ENCODE assay signal across 1 cellular context in genomic region chr11:75351541-75352416, GRCh38.
TF ChIP-seq lines count a peak whose summit lies in the region.

ARRB1 (minus strand) TSS chr11:75351661; CDS start chr11:75351607, 54 bp downstream.

TF ChIP-seq in K562, 482 proteins besides CTCF, POLR2A, EP300 and RAD21 (continued from another document and continues in another):
- TF ChIP-seq ZNF398 (CRISPR knock-in tag; IDR thresholded peaks at IDR 0.05) (no peak), SOX6 (IDR thresholded peaks at IDR 0.05) (no peak), ARID3B (CRISPR knock-in tag; IDR thresholded peaks at IDR 0.05; ENCODE audit: borderline replicate concordance) (no peak), NR2C2 (CRISPR knock-in tag; IDR thresholded peaks at IDR 0.05) (no peak), NR2C2 (tag; IDR thresholded peaks at IDR 0.05) (peak; percentile 11), MEF2D (tag; conservative IDR thresholded peaks at IDR 0.05; ENCODE audit: low read depth) (no peak), PHF8 (IDR thresholded peaks at IDR 0.05; ENCODE audit: borderline replicate concordance, low read length) (peak; percentile 83; the same call in 1 of the 2 replicates), ELF4 (CRISPR knock-in tag; IDR thresholded peaks at IDR 0.05) (peak; percentile 91), BRD4 (IDR thresholded peaks at IDR 0.05) (0 out of 2 replicates have a peak, but pooled peaks have one; percentile 44), TAF7 (tag; IDR thresholded peaks at IDR 0.05) (peak; percentile 51; the same call in 1 of the 2 replicates), GTF2E2 (tag; IDR thresholded peaks at IDR 0.05) (no peak), BMI1 (IDR thresholded peaks at IDR 0.05; ENCODE audit: low read length) (no peak), ESRRB (CRISPR knock-in tag; IDR thresholded peaks at IDR 0.05; ENCODE audit: borderline replicate concordance) (no peak), MTA1 (IDR thresholded peaks at IDR 0.05; ENCODE audit: borderline replicate concordance) (peak; percentile 64; the same call in 1 of the 2 replicates), HINFP (tag; conservative IDR thresholded peaks at IDR 0.05; ENCODE audit: low read depth) (no peak), PTRF (tag; IDR thresholded peaks at IDR 0.05) (no peak), ZFP30 (CRISPR knock-in tag; IDR thresholded peaks at IDR 0.05; ENCODE audit: borderline replicate concordance) (no peak), ZNF263 (CRISPR knock-in tag; IDR thresholded peaks at IDR 0.05; ENCODE audit: borderline replicate concordance) (0 out of 2 replicates have a peak, but pooled peaks have one; percentile 30), ZNF239 (CRISPR knock-in tag; IDR thresholded peaks at IDR 0.05) (no peak), PPARD (CRISPR knock-in tag; IDR thresholded peaks at IDR 0.05) (no peak), TRIM24 (IDR thresholded peaks at IDR 0.05) (peak in 1 of 2 experiments; percentile 20; a peak in 1 of 4 replicates), SIX5 (IDR thresholded peaks at IDR 0.05; ENCODE audit: borderline replicate concordance in 1 of 2, insufficient read depth in 1 of 2, low read depth in 1 of 2, low read length in 2 of 2) (no peak), ATF4 (CRISPR knock-in tag; IDR thresholded peaks at IDR 0.05) (0 out of 2 replicates have a peak, but pooled peaks have one; percentile 17), CEBPG (CRISPR knock-in tag; IDR thresholded peaks at IDR 0.05) (no peak), CEBPG (tag; conservative IDR thresholded peaks at IDR 0.05 in 1 of 2, IDR thresholded peaks at IDR 0.05 in 1 of 2) (no peak), TARDBP (IDR thresholded peaks at IDR 0.05) (peak; percentile 67; the same call in 1 of the 2 replicates), FOXO4 (CRISPR knock-in tag; IDR thresholded peaks at IDR 0.05) (no peak), CBX2 (IDR thresholded peaks at IDR 0.05; ENCODE audit: insufficient read depth, low read length, poor library complexity, severe bottlenecking) (no peak), SMARCB1 (IDR thresholded peaks at IDR 0.05; ENCODE audit: insufficient read length, low read depth) (no peak), SRSF9 (IDR thresholded peaks at IDR 0.05; ENCODE audit: borderline replicate concordance, low read depth, low read length) (no peak), GABPB2 (CRISPR knock-in tag; conservative IDR thresholded peaks at IDR 0.05) (no peak), GTF2F1 (IDR thresholded peaks at IDR 0.05; ENCODE audit: low read depth, low read length) (no peak), SMAD4 (CRISPR knock-in tag; conservative IDR thresholded peaks at IDR 0.05) (peak; percentile 65), C11orf30 (IDR thresholded peaks at IDR 0.05; ENCODE audit: low read depth) (no peak), PURB (CRISPR knock-in tag; IDR thresholded peaks at IDR 0.05; ENCODE audit: low read depth) (no peak), UBTF (IDR thresholded peaks at IDR 0.05; ENCODE audit: borderline replicate concordance in 1 of 2, low read depth in 2 of 2, low read length in 2 of 2) (peak; percentile 55 to 74; a peak in 2 of 4 replicates), ZNF316 (IDR thresholded peaks at IDR 0.05) (no peak), ZNF354B (CRISPR knock-in tag; IDR thresholded peaks at IDR 0.05) (no peak), CHD1 (IDR thresholded peaks at IDR 0.05; ENCODE audit: low read length) (no peak), FOXK2 (conservative IDR thresholded peaks at IDR 0.05 in 1 of 2, IDR thresholded peaks at IDR 0.05 in 1 of 2; ENCODE audit: low read depth in 2 of 2) (peak in 1 of 2 experiments; percentile 21; a peak in 1 of 4 replicates), ZNF586 (CRISPR knock-in tag; conservative IDR thresholded peaks at IDR 0.05) (no peak), SMARCC2 (IDR thresholded peaks at IDR 0.05; ENCODE audit: low read depth) (no peak), BCLAF1 (IDR thresholded peaks at IDR 0.05; ENCODE audit: borderline replicate concordance in 1 of 2, control insufficient read depth in 1 of 2, low read depth in 2 of 2, low read length in 1 of 2) (0 out of 4 replicates have a peak, but pooled peaks of 1 of the 2 experiments have one; percentile 69), IFI16 (CRISPR knock-in tag; IDR thresholded peaks at IDR 0.05) (no peak), MBD2 (IDR thresholded peaks at IDR 0.05; ENCODE audit: borderline replicate concordance, low read depth) (peak; percentile 33; the same call in 1 of the 2 replicates), MCM2 (IDR thresholded peaks at IDR 0.05; ENCODE audit: low read depth) (no peak), MAX (CRISPR knock-in tag; IDR thresholded peaks at IDR 0.05) (peak; percentile 82), SAFB (IDR thresholded peaks at IDR 0.05; ENCODE audit: borderline replicate concordance, low read depth, low read length) (peak; percentile 93), TAF9B (IDR thresholded peaks at IDR 0.05; ENCODE audit: partially characterized antibody) (no peak), FUS (optimal IDR thresholded peaks at IDR 0.05; ENCODE audit: low read depth, low read length) (no peak), ARHGAP35 (IDR thresholded peaks at IDR 0.05; ENCODE audit: partially characterized antibody) (peak; percentile 47), HSF4 (CRISPR knock-in tag; IDR thresholded peaks at IDR 0.05; ENCODE audit: borderline replicate concordance) (no peak), ZHX1 (conservative IDR thresholded peaks at IDR 0.05; ENCODE audit: low read length) (no peak), RNF2 (IDR thresholded peaks at IDR 0.05) (peak; percentile 45; the same call in 1 of the 2 replicates), TFAM (CRISPR knock-in tag; conservative IDR thresholded peaks at IDR 0.05) (no peak), CC2D1A (IDR thresholded peaks at IDR 0.05) (no peak)
